6 cellular contexts compared by ENCODE assay signal in the genomic region with DNA sequence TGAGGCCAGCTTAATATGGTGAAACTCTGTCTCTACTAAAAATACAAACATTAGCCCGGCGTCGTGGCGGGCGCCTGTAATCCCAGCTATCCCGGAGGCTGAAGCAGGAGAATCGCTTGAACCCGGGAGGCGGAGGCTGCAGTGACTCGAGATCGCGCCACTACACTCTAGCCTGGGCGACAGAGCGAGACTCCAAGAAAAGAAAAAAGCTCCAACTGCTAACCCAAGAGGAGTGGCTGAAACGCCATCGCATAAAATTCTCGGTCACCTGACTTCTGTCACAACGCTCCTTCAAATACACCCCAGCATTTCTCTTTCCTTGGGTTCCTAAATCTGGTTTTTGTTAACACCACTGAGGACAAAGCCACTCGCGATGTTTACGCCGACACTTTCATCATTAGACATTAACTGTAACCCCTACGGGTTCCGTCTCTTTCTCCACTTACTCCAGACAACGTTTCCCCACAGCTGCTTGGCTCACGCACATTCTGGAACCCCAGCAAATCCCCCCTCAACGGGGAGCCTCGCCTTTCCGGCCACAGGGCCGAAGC. TPM values are rescaled to one million over a fixed set of nuclear protein-coding genes. Genes with fewer than 3 reads are reported as not detected.
A peak's percentile ranks its signal among the peaks of the same experiment; 100 is the strongest.
DNase-seq lines count a peak whose midpoint lies in the region; ATAC-seq lines count a peak whose summit lies in the region.

No MANE protein-coding gene starts in this region.

- peak overlapping the region; percentile 99 for H3K27ac ChIP-seq in adipose tissue (ENCODE audit: low read depth, low read length)

- DNase-seq in mucosa of gallbladder (ENCODE audit: low spot score) (peak; percentile 14), SKM-1 treated with dmso at 0.1 percent for 144 hours (lab: John Stamatoyannopoulos, UW; ENCODE audit: unreplicated experiment) (no peak), NCI-H774 (lab: John Stamatoyannopoulos, UW) (no peak)

- peak overlapping the region; percentile 90 for H3K4me3 ChIP-seq in GM08714 (ENCODE audit: low read length)

- peak; percentile 0 for ATAC-seq in HG03103 (IDR thresholded peaks at IDR 0.05; ENCODE audit: low read depth, unreplicated experiment)

- 0 to 1% (median 0%) methylated on average over 30 of the region's 30 CpGs for WGBS in adipose tissue, 3 donors

RNA-seq across cellular contexts. Expression of gene CLK1, which starts 0.7 kb away (rescaled TPM):
- polyA plus RNA-seq in adipose tissue, result 100 to 1,000 TPM in 1 of 3 donors, 10 to 100 TPM in 2; 55.4 to 253 (median 74.5) TPM
- total RNA-seq in mucosa of gallbladder, result 98.8 TPM

RNA-seq across cellular contexts. Expression of gene PPIL3, which starts 25.1 kb away (rescaled TPM):
- polyA plus RNA-seq in adipose tissue, result 10 to 100 TPM in 2 of 3 donors, 1 to 10 TPM in 1; 7.0 to 25.3 (median 18.3) TPM
- total RNA-seq in mucosa of gallbladder, result 38.4 TPM

RNA-seq across cellular contexts. Expression of gene NIF3L1, which starts 25.4 kb away (rescaled TPM):
- 10 to 100 TPM; 12.1 to 25.9 (median 17.2) TPM for polyA plus RNA-seq in adipose tissue
- 16.9 TPM for total RNA-seq in mucosa of gallbladder

RNA-seq across cellular contexts. Expression of gene BZW1, which starts 52.0 kb away (rescaled TPM):
- polyA plus RNA-seq in adipose tissue, result 100 to 1,000 TPM in 2 of 3 donors, 10 to 100 TPM in 1; 31.3 to 142 (median 107) TPM
- 158 TPM for total RNA-seq in mucosa of gallbladder
